In the genomic region with DNA sequence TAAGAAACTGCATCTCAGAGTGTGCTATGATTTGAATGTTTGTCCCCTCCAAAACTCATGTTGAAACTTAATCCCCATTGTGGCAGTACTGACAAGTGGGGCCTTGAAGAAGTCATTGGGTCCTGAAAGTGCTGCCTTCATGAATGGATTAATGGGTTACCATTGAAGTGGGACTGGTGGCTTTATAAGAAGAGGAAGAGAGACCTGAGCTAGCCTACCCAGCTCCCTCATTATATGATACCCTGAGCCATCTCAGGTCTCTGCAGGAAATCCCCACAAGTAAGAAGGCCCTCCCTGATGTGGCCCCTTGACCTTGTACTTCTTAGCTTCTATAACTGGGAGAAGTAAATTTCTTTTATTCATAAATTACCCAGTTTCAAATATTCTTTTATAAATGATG, we compare ENCODE assay signal across 25 cellular contexts.
DNase-seq lines count a peak whose midpoint lies in the region; ATAC-seq, FAIRE-seq and TF ChIP-seq lines count a peak whose summit lies in the region.
"Had no signal": no experiment of that assay in that cellular context is flagged by ENCODE, and none has a peak within 500 bp of the region (broad histone marks: within the 10 kb centered on the region; RNA-seq: fewer than 3 reads in every experiment).

No MANE protein-coding gene starts in this region.

- H3K9me3 ChIP-seq in OCI-LY3 (ENCODE audit: insufficient read depth, low read length) = no peaks in the 10 kb centered on the region
- H3K9me3 ChIP-seq: BE2C, BLaER1 had no signal

- no peaks in the 10 kb centered on the region for H3K79me2 ChIP-seq in OCI-LY3 (ENCODE audit: low read length)

- FAIRE-seq in HTR-8/SVneo (lab: Jason Lieb, UNC) = no peak
- FAIRE-seq: A204.1, GM12892, GM18507 had no signal

- H3K27ac ChIP-seq in OCI-LY3 (ENCODE audit: low read length) = no peak overlapping the region
- H3K27ac ChIP-seq: BLaER1 had no signal

- H2AFZ ChIP-seq in OCI-LY3 (ENCODE audit: low read depth, low read length) = no peak overlapping the region

- DNase-seq in GM12865 (ENCODE audit: low read depth) = peak; percentile 1
- DNase-seq in MV-4-11 (lab: John Stamatoyannopoulos, UW) = no peak
- DNase-seq in HTR-8/SVneo (ENCODE audit: insufficient read length, low spot score) = no peak
- DNase-seq in putamen (ENCODE audit: low spot score) = no peak
- DNase-seq: 8988T; ACHN; BE2C; C1 segment of cervical spinal cord; CD4-positive, alpha-beta memory T cell; CD4-positive, CD25-positive, alpha-beta regulatory T cell; CD8-positive, alpha-beta memory T cell; COR-L47; DMS 273 treated with DMSO at 0.1 percent for 48 hours; DMS153; DMS53; DMS79; DND-41; EL; GDM1 had no signal

- H3K4me3 ChIP-seq in GM12865 (ENCODE audit: low read depth, low read length) = no peak overlapping the region
- no peak overlapping the region for H3K4me3 ChIP-seq in OCI-LY3 (ENCODE audit: low read length)
- H3K4me3 ChIP-seq: BLaER1 had no signal

- ATAC-seq in GM18508 (IDR thresholded peaks at IDR 0.05; ENCODE audit: insufficient read depth, unreplicated experiment) = peak; percentile 88

- no peaks in the 10 kb centered on the region for H3K36me3 ChIP-seq in OCI-LY3 (replicated peaks; ENCODE audit: low read depth, low read length)
- H3K36me3 ChIP-seq: BE2C, BLaER1 had no signal

- no peaks in the 10 kb centered on the region for H3K27me3 ChIP-seq in OCI-LY3 (ENCODE audit: low read depth, low read length)
- H3K27me3 ChIP-seq: BE2C, BLaER1 had no signal

- H3K4me1 ChIP-seq in OCI-LY3 (ENCODE audit: low read length) = peaks cover 16% of the 10 kb centered on the region
- H3K4me1 ChIP-seq: BE2C, BLaER1 had no signal

- H3K4me2 ChIP-seq in OCI-LY3 (ENCODE audit: low read length) = peak overlapping the region; percentile 16; the same call in 1 of the 2 replicates
- H3K4me2 ChIP-seq: BLaER1 had no signal

- H3K9ac ChIP-seq in OCI-LY3 (ENCODE audit: low read length) = no peak overlapping the region
- H3K9ac ChIP-seq: BLaER1 had no signal

- no peaks in the 10 kb centered on the region for H4K20me1 ChIP-seq in OCI-LY3 (ENCODE audit: insufficient read depth, low read length)
- H4K20me1 ChIP-seq: BLaER1 had no signal

- TF ChIP-seq CTCF in GM12865 (IDR thresholded peaks at IDR 0.05; ENCODE audit: insufficient read depth, low read depth, low read length, missing control alignments) (no peak), OCI-LY3 (IDR thresholded peaks at IDR 0.05; ENCODE audit: low read depth, low read length) (no peak)
